16 cellular contexts compared by ENCODE assay signal in the genomic region with DNA sequence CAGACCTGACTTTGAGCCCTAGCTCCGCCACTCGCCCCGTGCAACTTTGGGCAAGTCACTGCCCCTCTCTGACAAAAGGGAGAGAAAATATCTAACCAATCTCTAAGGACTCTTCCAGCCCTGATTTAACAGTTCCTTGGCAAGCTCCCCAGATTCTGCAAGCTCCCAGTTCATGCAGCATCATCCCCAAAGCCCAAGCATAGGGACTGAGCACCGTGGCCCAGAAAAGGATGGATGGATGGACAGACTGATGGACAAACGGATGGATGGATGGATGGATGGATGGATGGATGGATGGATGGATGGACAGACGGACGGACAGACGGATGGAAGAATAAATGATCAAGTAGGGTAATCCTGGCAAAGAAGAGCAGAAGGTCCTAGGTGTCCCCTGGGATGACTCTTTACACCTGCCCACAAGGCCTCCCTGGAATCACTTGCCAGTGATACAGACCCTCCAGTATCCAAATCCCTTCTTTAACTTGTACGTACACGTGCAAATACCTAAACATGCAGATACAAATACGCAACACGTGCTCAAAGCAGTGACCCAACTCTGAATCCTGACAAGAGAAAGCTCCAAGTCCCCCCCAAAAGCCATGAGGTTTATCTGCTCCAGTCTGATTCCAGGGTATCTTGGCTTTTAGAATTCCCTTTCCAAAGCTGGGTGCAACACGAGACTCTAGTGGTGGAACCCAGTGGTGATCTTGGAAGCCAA. TPM values are rescaled to one million over a fixed set of nuclear protein-coding genes. Genes with fewer than 3 reads are reported as not detected.
DNase-seq lines count a peak whose midpoint lies in the region; ATAC-seq, FAIRE-seq and TF ChIP-seq lines count a peak whose summit lies in the region.
"Had no signal": no experiment of that assay in that cellular context is flagged by ENCODE, and none has a peak within 500 bp of the region (broad histone marks: within the 10 kb centered on the region; RNA-seq: fewer than 3 reads in every experiment).

No MANE protein-coding gene starts in this region.

- no peak overlapping the region for H3K27ac ChIP-seq in kidney (ENCODE audit: low read depth in 2 of 2, low read length in 2 of 2)
- peak overlapping the region; percentile 97 for H3K27ac ChIP-seq in temporal lobe (ENCODE audit: low read depth, low read length)
- no peak overlapping the region for H3K27ac ChIP-seq in Peyer's patch

- no peak for TF ChIP-seq POLR2A in Peyer's patch (IDR thresholded peaks at IDR 0.05)

- H3K9ac ChIP-seq in kidney (ENCODE audit: low read length in 2 of 2), result no peak overlapping the region

- H3K4me3 ChIP-seq in kidney (ENCODE audit: low read length in 2 of 2) (no peak overlapping the region), Peyer's patch (no peak overlapping the region)

- peaks cover 16% of the 10 kb centered on the region for H3K4me1 Mint-ChIP-seq in activated naive CD4-positive, alpha-beta T cell treated with anti-CD3 and anti-CD28 coated beads, Interleukin-2, amount 10 ng/mL, durations not matched to agents 7 days and 5 days
- peaks cover 31% of the 10 kb centered on the region for H3K4me1 Mint-ChIP-seq in MCF 10A (ENCODE audit: insufficient read depth, unreplicated experiment)

- no peak overlapping the region for H3K4me3 Mint-ChIP-seq in activated naive CD4-positive, alpha-beta T cell treated with anti-CD3 and anti-CD28 coated beads, Interleukin-2, amount 10 ng/mL, durations not matched to agents 7 days and 5 days
- no peak overlapping the region for H3K4me3 Mint-ChIP-seq in MCF 10A (ENCODE audit: unreplicated experiment)
- H3K4me3 Mint-ChIP-seq: activated naive CD4-positive, alpha-beta T cell treated with anti-CD3 and anti-CD28 coated beads for 36 hours; stimulated activated naive CD8-positive, alpha-beta T cell treated with anti-CD3 and anti-CD28 coated beads, Interleukin-15, amount 100 ng/mL, for 72 hours had no signal

- H3K9me3 Mint-ChIP-seq in activated naive CD4-positive, alpha-beta T cell treated with anti-CD3 and anti-CD28 coated beads, Interleukin-2, amount 50 U/mL, for 72 hours, result no peaks in the 10 kb centered on the region
- no peaks in the 10 kb centered on the region for H3K9me3 Mint-ChIP-seq in activated naive CD4-positive, alpha-beta T cell treated with anti-CD3 and anti-CD28 coated beads, Interleukin-2, amount 10 ng/mL, durations not matched to agents 7 days and 5 days
- no peaks in the 10 kb centered on the region for H3K9me3 Mint-ChIP-seq in MCF 10A (ENCODE audit: unreplicated experiment)
- H3K9me3 Mint-ChIP-seq: activated naive CD4-positive, alpha-beta T cell treated with anti-CD3 and anti-CD28 coated beads for 36 hours; stimulated activated naive CD8-positive, alpha-beta T cell treated with anti-CD3 and anti-CD28 coated beads, Interleukin-15, amount 100 ng/mL, for 72 hours had no signal

- FAIRE-seq in kidney (lab: Jason Lieb, UNC), result no peak

- H3K9me3 ChIP-seq in kidney (ENCODE audit: control insufficient read depth in 1 of 2, low read length in 2 of 2), result no peaks in the 10 kb centered on the region
- H3K9me3 ChIP-seq in Peyer's patch, result no peaks in the 10 kb centered on the region

- peaks cover 0 to 8% of the 10 kb centered on the region in 2 donors for H3K36me3 Mint-ChIP-seq in activated naive CD4-positive, alpha-beta T cell treated with anti-CD3 and anti-CD28 coated beads, Interleukin-2, amount 50 U/mL, for 72 hours
- H3K36me3 Mint-ChIP-seq in activated naive CD4-positive, alpha-beta T cell treated with anti-CD3 and anti-CD28 coated beads, Interleukin-2, amount 10 ng/mL, durations not matched to agents 7 days and 5 days, result peaks cover 2% of the 10 kb centered on the region
- peaks cover 4% of the 10 kb centered on the region for H3K36me3 Mint-ChIP-seq in MCF 10A (ENCODE audit: insufficient read depth, unreplicated experiment)

- H3K36me3 ChIP-seq in kidney (ENCODE audit: control insufficient read depth in 1 of 2, insufficient read depth in 2 of 2, low read length in 2 of 2), result no peaks in the 10 kb centered on the region
- no peaks in the 10 kb centered on the region for H3K36me3 ChIP-seq in Peyer's patch

- no peak for DNase-seq in activated naive CD4-positive, alpha-beta T cell treated with anti-CD3 and anti-CD28 coated beads, Interleukin-2, amount 50 U/mL, for 72 hours (ENCODE audit: low spot score in 2 of 2)
- DNase-seq in activated naive CD4-positive, alpha-beta T cell treated with anti-CD3 and anti-CD28 coated beads, Interleukin-2, amount 10 ng/mL, durations not matched to agents 7 days and 5 days, result no peak
- DNase-seq in MCF 10A (ENCODE audit: unreplicated experiment), result no peak
- DNase-seq in kidney, result peak; percentile 35
- no peak for DNase-seq in sciatic nerve (ENCODE audit: low spot score)
- no peak for DNase-seq in Peyer's patch
- DNase-seq: ACHN; activated CD4-positive, alpha-beta T cell treated with anti-CD3 and anti-CD28 coated beads, Interleukin-2, amount 50 U/mL, for 48 hours; activated naive CD4-positive, alpha-beta T cell treated with anti-CD3 and anti-CD28 coated beads for 36 hours; EL; NCI-H1092; NCI-H526 treated with DMSO at 0.1 percent for 48 hours; stimulated activated CD4-positive, alpha-beta T cell treated with anti-CD3 and anti-CD28 coated beads, Interleukin-1b, Interleukin-23, amount 100 ng/mL, for 48 hours; stimulated activated naive CD8-positive, alpha-beta T cell treated with anti-CD3 and anti-CD28 coated beads, Interleukin-15, amount 100 ng/mL, for 72 hours had no signal

- H3K4me1 ChIP-seq in kidney (ENCODE audit: control insufficient read depth in 1 of 2, insufficient read depth in 1 of 2, low read depth in 1 of 2, low read length in 2 of 2), result peaks cover 38 to 44% of the 10 kb centered on the region in 2 donors
- peaks cover 3 to 24% (median 4%) of the 10 kb centered on the region in 4 donors for H3K4me1 ChIP-seq in Peyer's patch

- CTCF ChIA-PET in activated naive CD4-positive, alpha-beta T cell treated with anti-CD3 and anti-CD28 coated beads, Interleukin-2, amount 10 ng/mL, durations not matched to agents 7 days and 5 days (lab: Charles Lee), result interaction anchor here (0.9 kb wide), 2 partner anchors 19 to 33 kb away, joined by 3 to 4 read pairs; no protein-coding TSS in a partner anchor
- CTCF ChIA-PET in MCF 10A (lab: Yijun Ruan, JAX), result interaction anchor here (0.7 to 1.7 kb wide), 2 partner anchors 8 to 10 kb away, joined by 3 read pairs; no protein-coding TSS in a partner anchor

- no peak for ATAC-seq in activated naive CD4-positive, alpha-beta T cell treated with anti-CD3 and anti-CD28 coated beads, Interleukin-2, amount 50 U/mL, for 72 hours
- no peak for ATAC-seq in HG03175 (IDR thresholded peaks at IDR 0.05; ENCODE audit: unreplicated experiment)
- ATAC-seq in sciatic nerve, result no peak
- ATAC-seq: stimulated activated naive CD8-positive, alpha-beta T cell treated with anti-CD3 and anti-CD28 coated beads, Interleukin-15, amount 100 ng/mL, for 72 hours had no signal

- H3K27me3 Mint-ChIP-seq in activated naive CD4-positive, alpha-beta T cell treated with anti-CD3 and anti-CD28 coated beads, Interleukin-2, amount 10 ng/mL, durations not matched to agents 7 days and 5 days, result no peaks in the 10 kb centered on the region
- H3K27me3 Mint-ChIP-seq in MCF 10A (ENCODE audit: insufficient read depth, unreplicated experiment), result no peaks in the 10 kb centered on the region
- H3K27me3 Mint-ChIP-seq: stimulated activated naive CD8-positive, alpha-beta T cell treated with anti-CD3 and anti-CD28 coated beads, Interleukin-15, amount 100 ng/mL, for 72 hours had no signal

- intact Hi-C loops in MCF 10A (cut with micrococcal nuclease), result no loop called here
- intact Hi-C loops in kidney (cut with DNase I), result no loop called here
- intact Hi-C loops in sciatic nerve (cut with DNase I), result no loop called here

- no peaks in the 10 kb centered on the region for H3K27me3 ChIP-seq in Peyer's patch

- peak overlapping the region; percentile 3 to 90 for H3K27ac Mint-ChIP-seq in activated naive CD4-positive, alpha-beta T cell treated with anti-CD3 and anti-CD28 coated beads, Interleukin-2, amount 50 U/mL, for 72 hours
- H3K27ac Mint-ChIP-seq in activated naive CD4-positive, alpha-beta T cell treated with anti-CD3 and anti-CD28 coated beads, Interleukin-2, amount 10 ng/mL, durations not matched to agents 7 days and 5 days, result no peak overlapping the region
- peak overlapping the region; percentile 21 for H3K27ac Mint-ChIP-seq in MCF 10A (ENCODE audit: low read depth, unreplicated experiment)
- H3K27ac Mint-ChIP-seq: activated naive CD4-positive, alpha-beta T cell treated with anti-CD3 and anti-CD28 coated beads for 36 hours had no signal

- POLR2A ChIA-PET in MCF 10A (lab: Yijun Ruan, JAX), result interaction anchor here (0.7 to 3.4 kb wide), 3 partner anchors 12 to 70 kb away, joined by 3 to 8 read pairs (median 3); no protein-coding TSS in a partner anchor

- TF ChIP-seq CTCF in MCF 10A (IDR thresholded peaks at IDR 0.05; ENCODE audit: unreplicated experiment) (no peak), kidney (IDR thresholded peaks at IDR 0.05; ENCODE audit: borderline replicate concordance, extremely low read depth, insufficient read depth) (no peak), Peyer's patch (IDR thresholded peaks at IDR 0.05) (no peak)

- no TSS peak for BruUV-seq in MCF 10A (replicated peaks; lab: Mats Ljungman, UMichigan)

RNA-seq across cellular contexts. Expression of gene IFFO2, which starts 16.0 kb away (rescaled TPM):
- 10 to 100 TPM; 27.3 to 41.7 TPM for total RNA-seq in activated naive CD4-positive, alpha-beta T cell treated with anti-CD3 and anti-CD28 coated beads, Interleukin-2, amount 50 U/mL, for 72 hours
- total RNA-seq in MCF 10A (2022), result 10.8 and 21.0 TPM in 2 replicates
- total RNA-seq in kidney, result 23.1 TPM
- polyA plus RNA-seq in kidney (ENCODE audit: insufficient read depth, low read depth, low replicate concordance), result 7.5 TPM
- 6.9 TPM for total RNA-seq in temporal lobe
- total RNA-seq in sciatic nerve, result 5.4 TPM
- 10 to 100 TPM in 1 of 4 donors, 1 to 10 TPM in 3; 1.9 to 14.9 (median 3.8) TPM for total RNA-seq in Peyer's patch

RNA-seq across cellular contexts. Expression of gene ALDH4A1, which starts 38.1 kb away (rescaled TPM):
- total RNA-seq in activated naive CD4-positive, alpha-beta T cell treated with anti-CD3 and anti-CD28 coated beads, Interleukin-2, amount 50 U/mL, for 72 hours, result 1 to 10 TPM; 7.4 to 9.8 TPM
- 5.7 and 6.3 TPM in 2 replicates for total RNA-seq in MCF 10A (2022)
- total RNA-seq in kidney, result 49.3 TPM
- 352 TPM for polyA plus RNA-seq in kidney (ENCODE audit: insufficient read depth, low read depth, low replicate concordance)
- total RNA-seq in temporal lobe, result 4.9 TPM
- 13.0 TPM for total RNA-seq in sciatic nerve
- total RNA-seq in Peyer's patch, result 1 to 10 TPM; 2.8 to 5.8 (median 4.1) TPM
